Comparison of ENCODE assay signal across 15 cellular contexts in genomic region chr3:9955067-9955502, GRCh38. TPM values are rescaled to one million over a fixed set of nuclear protein-coding genes. Genes with fewer than 3 reads are reported as not detected.
DNase-seq lines count a peak whose midpoint lies in the region; ATAC-seq and TF ChIP-seq lines count a peak whose summit lies in the region.
"Had no signal": no experiment of that assay in that cellular context is flagged by ENCODE, and none has a peak within 500 bp of the region (broad histone marks: within the 10 kb centered on the region; RNA-seq: fewer than 3 reads in every experiment).

No MANE protein-coding gene starts in this region.

- H3K4me2 ChIP-seq in PC-9: no peak overlapping the region

- no peaks in the 10 kb centered on the region for H3K9me2 ChIP-seq in PC-9 (ENCODE audit: insufficient read depth)

- peak; percentile 89 for DNase-seq in DMS 273 (lab: John Stamatoyannopoulos, UW; ENCODE audit: unreplicated experiment)
- peak; percentile 79 for DNase-seq in NCI-H1105 treated with DMSO at 0.1 percent for 48 hours (lab: John Stamatoyannopoulos, UW)
- no peak for DNase-seq in PC-9
- DNase-seq in iPS-NIHi11 (ENCODE audit: low spot score): peak; percentile 70
- no peak for DNase-seq in NOMO-1 (lab: John Stamatoyannopoulos, UW; ENCODE audit: unreplicated experiment in 2 of 2)
- no peak for DNase-seq in middle frontal gyrus (ENCODE audit: extremely low spot score, low spot score)
- DNase-seq in heart left ventricle: no peak
- DNase-seq: activated CD4-positive, alpha-beta T cell treated with anti-CD3 and anti-CD28 coated beads, Interleukin-2, amount 50 U/mL, for 1 hour; activated naive CD4-positive, alpha-beta T cell; AML-193; kidney glomerular epithelial cell; MV-4-11; uterus had no signal

- H3K9me3 ChIP-seq in PC-9 (ENCODE audit: insufficient read depth, low read depth): no peaks in the 10 kb centered on the region
- H3K9me3 ChIP-seq in heart left ventricle: no peaks in the 10 kb centered on the region
- H3K9me3 ChIP-seq: uterus had no signal

- TF ChIP-seq CTCF in PC-9 (conservative IDR thresholded peaks at IDR 0.05): no peak
- TF ChIP-seq CTCF in heart left ventricle (IDR thresholded peaks at IDR 0.05): no peak

- no peaks in the 10 kb centered on the region for H3K79me2 ChIP-seq in PC-9 (ENCODE audit: low read depth)

- BruUV-seq in PC-9 (replicated peaks; lab: Mats Ljungman, UMichigan): no TSS peak

- 46 to 52% (median 48%) methylated on average over 12 of the region's 12 CpGs for WGBS in heart left ventricle, 4 donors

- CTCF ChIA-PET in PC-9 (lab: Charles Lee): no interaction called here

- no peak overlapping the region for H2AFZ ChIP-seq in PC-9

- TF ChIP-seq POLR2A in heart left ventricle (IDR thresholded peaks at IDR 0.05): no peak

- ATAC-seq in GM21381 (IDR thresholded peaks at IDR 0.05; ENCODE audit: unreplicated experiment) (no peak), heart left ventricle (no peak)

- POLR2A ChIA-PET in PC-9 (lab: Charles Lee; ENCODE audit: unreplicated experiment): no interaction called here

- H3K4me1 ChIP-seq in PC-9 (replicated peaks; ENCODE audit: insufficient read depth) (peaks cover 14% of the 10 kb centered on the region), heart left ventricle (peaks cover 0 to 16% (median 4%) of the 10 kb centered on the region in 12 donors)

- H3K27ac ChIP-seq in PC-9 (0 out of 2 replicates have a peak overlapping the region, but pooled peaks have one; percentile 6), heart left ventricle (peak overlapping the region in 1 of 12 donors; percentile 62)
- H3K27ac ChIP-seq: uterus had no signal

- H3K4me3 ChIP-seq in PC-9 (no peak overlapping the region), heart left ventricle (no peak overlapping the region)
- H3K4me3 ChIP-seq: uterus had no signal

- no peaks in the 10 kb centered on the region for H4K20me1 ChIP-seq in PC-9 (ENCODE audit: insufficient read depth)

- peaks cover 18% of the 10 kb centered on the region; the same call in 1 of the 2 replicates for H3F3A ChIP-seq in PC-9 (ENCODE audit: insufficient read depth, low read depth)

- intact Hi-C loops in PC-9 (cut with micrococcal nuclease; ENCODE audit: unreplicated experiment): no loop called here
- intact Hi-C loops in heart left ventricle (cut with DNase I): no loop called here

- H3K36me3 ChIP-seq in PC-9 (ENCODE audit: low read depth) (no peaks in the 10 kb centered on the region), heart left ventricle (peaks cover 0 to 10% (median 0%) of the 10 kb centered on the region in 9 donors)
- H3K36me3 ChIP-seq: uterus had no signal

- H3K27me3 ChIP-seq in PC-9 (ENCODE audit: insufficient read depth, low read depth): no peaks in the 10 kb centered on the region
- peaks cover 0 to 5% (median 0%) of the 10 kb centered on the region in 9 donors for H3K27me3 ChIP-seq in heart left ventricle
- H3K27me3 ChIP-seq: uterus had no signal

RNA-seq across cellular contexts. Expression of gene PRRT3, which starts 2.9 kb away (rescaled TPM):
- total RNA-seq in PC-9 (2021) (0.90 and 0.93 TPM in 2 replicates), heart left ventricle (1 to 10 TPM in 4 of 9 donors, under 1 TPM in 5; 0.39 to 2.3 (median 0.81) TPM)
- polyA plus RNA-seq in heart left ventricle: under 1 TPM; 0.44 to 0.46 TPM

RNA-seq across cellular contexts. Expression of gene CRELD1, which starts 21.5 kb away (rescaled TPM):
- 30.7 TPM in 2 replicates for total RNA-seq in PC-9 (2021)
- 10 to 100 TPM; 45.9 to 77.8 (median 60.6) TPM for total RNA-seq in heart left ventricle
- polyA plus RNA-seq in heart left ventricle: 10 to 100 TPM; 61.8 to 71.8 TPM

RNA-seq across cellular contexts. Expression of gene EMC3, which starts 31.6 kb away (rescaled TPM):
- total RNA-seq in PC-9 (2021) (36.1 and 57.5 TPM in 2 replicates), heart left ventricle (100 to 1,000 TPM in 2 of 9 donors, 10 to 100 TPM in 7; 54.9 to 109 (median 74.7) TPM)
- polyA plus RNA-seq in heart left ventricle: 100 to 1,000 TPM in 1 of 2 donors, 10 to 100 TPM in 1; 41.8 to 164 TPM

RNA-seq across cellular contexts. Expression of gene IL17RC, which starts 38.2 kb away (rescaled TPM):
- 45.0 and 54.6 TPM in 2 replicates for total RNA-seq in PC-9 (2021)
- 10 to 100 TPM; 20.6 to 45.3 (median 29.2) TPM for total RNA-seq in heart left ventricle
- 10 to 100 TPM; 34.7 to 42.1 TPM for polyA plus RNA-seq in heart left ventricle
- polyA plus RNA-seq: neural cell had no signal

RNA-seq across cellular contexts. Expression of gene IL17RE, which starts 52.4 kb away (rescaled TPM):
- total RNA-seq in PC-9 (2021) (22.7 and 23.8 TPM in 2 replicates), heart left ventricle (1 to 10 TPM in 4 of 9 donors, under 1 TPM in 5; 0.65 to 6.9 (median 0.79) TPM)
- polyA plus RNA-seq in heart left ventricle: 1 to 10 TPM in 1 of 2 donors, under 1 TPM in 1; 0.95 to 1.3 TPM

Comparison
In these comparisons a context has a peak if more than half of its experiments do, and no peak if none do; other contexts are left out.
1. DNase-seq: peak in DMS 273 (single experiment), NCI-H1105 treated with DMSO at 0.1 percent for 48 hours (single experiment) and iPS-NIHi11 (single experiment); none in PC-9 (0 of 2), NOMO-1 (0 of 2), middle frontal gyrus (single experiment) and heart left ventricle (0 of 5).